ENCODE assay signal across 31 cellular contexts in the genomic region with DNA sequence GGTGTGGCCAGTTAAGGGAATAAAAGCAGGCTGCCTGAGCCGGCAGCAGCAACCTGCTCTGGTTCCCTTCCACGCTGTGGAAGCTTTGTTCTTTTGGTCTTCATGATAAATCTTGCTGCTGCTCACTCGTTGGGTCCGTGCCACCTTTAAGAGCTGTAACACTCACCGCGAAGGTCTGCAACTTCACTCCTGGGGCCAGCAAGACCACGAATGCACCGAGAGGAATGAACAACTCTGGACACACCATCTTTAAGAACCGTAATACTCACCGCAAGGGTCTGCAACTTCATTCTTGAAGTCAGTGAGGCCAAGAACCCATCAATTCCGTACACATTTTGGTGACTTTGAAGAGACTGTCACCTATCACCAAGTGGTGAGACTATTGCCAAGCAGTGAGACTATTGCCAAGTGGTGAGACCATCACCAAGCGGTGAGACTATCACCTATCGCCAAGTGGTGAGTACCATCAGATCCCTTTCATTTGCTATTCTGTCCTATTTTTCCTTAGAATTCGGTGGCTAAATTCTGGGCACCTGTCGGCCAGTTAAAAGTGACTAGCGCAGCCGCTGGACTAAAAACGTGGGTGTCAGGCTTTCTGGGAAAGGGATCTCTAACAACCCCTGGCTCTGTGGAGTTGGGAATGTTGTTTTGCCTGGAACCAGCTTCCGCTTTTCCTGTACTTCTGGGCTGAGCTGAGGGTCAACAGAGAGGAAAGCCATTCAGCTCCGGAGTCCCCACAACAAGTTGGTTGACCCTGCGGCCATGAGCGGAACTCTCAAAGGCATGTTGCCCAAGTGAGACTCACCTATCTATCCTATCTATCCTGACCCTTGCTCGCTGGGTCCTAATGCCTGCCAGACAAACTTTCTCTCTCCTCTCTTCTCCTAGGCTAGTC. TPM values are rescaled to one million over a fixed set of nuclear protein-coding genes. Genes with fewer than 3 reads are reported as not detected.
DNase-seq lines count a peak whose midpoint lies in the region; ATAC-seq and TF ChIP-seq lines count a peak whose summit lies in the region.
"Had no signal": no experiment of that assay in that cellular context is flagged by ENCODE, and none has a peak within 500 bp of the region (broad histone marks: within the 10 kb centered on the region; RNA-seq: fewer than 3 reads in every experiment).

A gene with protein sequence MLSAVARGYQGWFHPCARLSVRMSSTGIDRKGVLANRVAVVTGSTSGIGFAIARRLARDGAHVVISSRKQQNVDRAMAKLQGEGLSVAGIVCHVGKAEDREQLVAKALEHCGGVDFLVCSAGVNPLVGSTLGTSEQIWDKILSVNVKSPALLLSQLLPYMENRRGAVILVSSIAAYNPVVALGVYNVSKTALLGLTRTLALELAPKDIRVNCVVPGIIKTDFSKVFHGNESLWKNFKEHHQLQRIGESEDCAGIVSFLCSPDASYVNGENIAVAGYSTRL (plus strand): TSS at position 48 of the 895 bp plus-strand sequence. CDS start 2,501 bp downstream, outside the sequence.

- no peak within 1 kb of the TSS for H3K18ac ChIP-seq in mesenchymal stem cell (ENCODE audit: low read depth in 1 of 2, low read length in 2 of 2)

- no peak within 1 kb of the TSS for H2BK12ac ChIP-seq in mesenchymal stem cell (ENCODE audit: low read length in 2 of 2)

- H3K9me2 ChIP-seq in OCI-LY7 (ENCODE audit: insufficient read depth, low read length), result no peaks in the 10 kb centered on the region
- H3K9me2 ChIP-seq: SK-N-SH had no signal

- CTCF ChIA-PET in activated CD8-positive, alpha-beta T cell treated with anti-CD3 and anti-CD28 coated beads for 36 hours (lab: Charles Lee), result interaction anchor here (1.3 kb wide), 1 partner anchor 48 kb away, joined by 4 read pairs; no protein-coding TSS in a partner anchor
- CTCF ChIA-PET in activated CD8-positive, alpha-beta T cell treated with anti-CD3 and anti-CD28 coated beads, Interleukin-2, amount 10 ng/mL, durations not matched to agents 7 days and 5 days (lab: Charles Lee), result interaction anchor here (1.2 to 7.0 kb wide), 2 partner anchors 47 to 317 kb away, joined by 3 to 110 read pairs; no protein-coding TSS in a partner anchor
- CTCF ChIA-PET in OCI-LY7 (lab: Charles Lee; ENCODE audit: unreplicated experiment), result no interaction called here

- no TSS peak for BruUV-seq in OCI-LY7 (replicated peaks; lab: Mats Ljungman, UMichigan)

- H3K79me2 ChIP-seq in OCI-LY7 (ENCODE audit: insufficient read depth, low read depth, low read length), result no peaks in the 10 kb centered on the region

- H3K27me3 Mint-ChIP-seq in activated CD8-positive, alpha-beta T cell treated with anti-CD3 and anti-CD28 coated beads for 36 hours, result no peaks in the 10 kb centered on the region
- peaks cover 5% of the 10 kb centered on the region for H3K27me3 Mint-ChIP-seq in activated CD8-positive, alpha-beta T cell treated with anti-CD3 and anti-CD28 coated beads, Interleukin-2, amount 10 ng/mL, durations not matched to agents 7 days and 5 days (ENCODE audit: low read depth)
- peaks cover 5% of the 10 kb centered on the region for H3K27me3 Mint-ChIP-seq in glutamatergic neuron (ENCODE audit: unreplicated experiment)
- H3K27me3 Mint-ChIP-seq: CD4-positive, alpha-beta T cell; effector memory CD8-positive, alpha-beta T cell; stimulated activated naive CD8-positive, alpha-beta T cell treated with anti-CD3 and anti-CD28 coated beads, Interleukin-15, Interleukin-2, amounts not matched to agents 100 ng/mL and 50 ng/mL, for 24 hours had no signal

- no peak within 1 kb of the TSS for H3K9ac ChIP-seq in mesenchymal stem cell (ENCODE audit: low read length)
- H3K9ac ChIP-seq: SK-N-SH had no signal

- no peak within 1 kb of the TSS for H2AFZ ChIP-seq in OCI-LY7 (ENCODE audit: low read length)
- H2AFZ ChIP-seq in mesenchymal stem cell (ENCODE audit: low read depth, low read length), result no peak within 1 kb of the TSS

- POLR2A ChIA-PET in activated CD8-positive, alpha-beta T cell treated with anti-CD3 and anti-CD28 coated beads for 36 hours (lab: Charles Lee), result no interaction called here
- POLR2A ChIA-PET in activated CD8-positive, alpha-beta T cell treated with anti-CD3 and anti-CD28 coated beads, Interleukin-2, amount 10 ng/mL, durations not matched to agents 7 days and 5 days (lab: Charles Lee), result no interaction called here
- POLR2A ChIA-PET in OCI-LY7 (lab: Charles Lee), result no interaction called here

- no peak within 1 kb of the TSS for H3K27ac ChIP-seq in OCI-LY7 (ENCODE audit: low read depth, low read length, poor library complexity, severe bottlenecking)
- peak within 1 kb of the TSS in 2 of 8 donors; percentile 2 to 25 for H3K27ac ChIP-seq in spleen
- H3K27ac ChIP-seq in mesenchymal stem cell (ENCODE audit: low read length, poor library complexity, severe bottlenecking), result no peak within 1 kb of the TSS
- H3K27ac ChIP-seq: cardiac muscle cell, colonic mucosa, heart left ventricle, neutrophil, psoas muscle, thoracic aorta, VCaP had no signal

- intact Hi-C loops in activated CD8-positive, alpha-beta T cell treated with anti-CD3 and anti-CD28 coated beads for 36 hours (cut with micrococcal nuclease), result loop anchor here (10.0 kb wide), 1 partner anchor 278 kb away; no protein-coding TSS in a partner anchor
- intact Hi-C loops in OCI-LY7 (cut with micrococcal nuclease; ENCODE audit: unreplicated experiment) (loop anchor here (10.0 kb wide), 1 partner anchor 288 kb away; no protein-coding TSS in a partner anchor), spleen (cut with DNase I; ENCODE audit: low total_unique reads) (no loop called here)

- no peaks in the 10 kb centered on the region for H4K20me1 ChIP-seq in OCI-LY7 (ENCODE audit: insufficient read depth, low read length)

- H3K4me3 Mint-ChIP-seq in activated CD8-positive, alpha-beta T cell treated with anti-CD3 and anti-CD28 coated beads for 36 hours, result no peak within 1 kb of the TSS
- H3K4me3 Mint-ChIP-seq in activated CD8-positive, alpha-beta T cell treated with anti-CD3 and anti-CD28 coated beads, Interleukin-2, amount 10 ng/mL, durations not matched to agents 7 days and 5 days, result no peak within 1 kb of the TSS
- H3K4me3 Mint-ChIP-seq in glutamatergic neuron (ENCODE audit: unreplicated experiment), result no peak within 1 kb of the TSS
- H3K4me3 Mint-ChIP-seq: activated CD4-positive, alpha-beta T cell treated with anti-CD3 and anti-CD28 coated beads, Interleukin-2, amount 10 ng/mL, durations not matched to agents 7 days and 5 days; activated T-helper 1 cell treated with anti-CD3 and anti-CD28 coated beads, Interleukin-12 subunit alpha, Interleukin-12 subunit beta, Interleukin-2, Interleukin-4 antibody, amounts not matched to agents 30 ng/mL and 10 ng/mL and 1 ng/mL, durations not matched to agents 14 hours and 24 hours and 36 hours; CD4-positive, alpha-beta T cell; effector memory CD8-positive, alpha-beta T cell; memory B cell; stimulated activated naive CD8-positive, alpha-beta T cell treated with anti-CD3 and anti-CD28 coated beads, Interleukin-15, Interleukin-2, amounts not matched to agents 100 ng/mL and 50 ng/mL, for 24 hours; T-helper 17 cell had no signal

- no peak within 1 kb of the TSS for H3K27ac Mint-ChIP-seq in activated CD8-positive, alpha-beta T cell treated with anti-CD3 and anti-CD28 coated beads for 36 hours
- H3K27ac Mint-ChIP-seq in activated CD8-positive, alpha-beta T cell treated with anti-CD3 and anti-CD28 coated beads, Interleukin-2, amount 10 ng/mL, durations not matched to agents 7 days and 5 days, result no peak within 1 kb of the TSS
- peak within 1 kb of the TSS; percentile 17 for H3K27ac Mint-ChIP-seq in glutamatergic neuron (ENCODE audit: unreplicated experiment)
- H3K27ac Mint-ChIP-seq: activated CD4-positive, alpha-beta T cell treated with anti-CD3 and anti-CD28 coated beads, Interleukin-2, amount 10 ng/mL, durations not matched to agents 7 days and 5 days; activated T-helper 1 cell treated with anti-CD3 and anti-CD28 coated beads, Interleukin-12 subunit alpha, Interleukin-12 subunit beta, Interleukin-2, Interleukin-4 antibody, amounts not matched to agents 30 ng/mL and 10 ng/mL and 1 ng/mL, durations not matched to agents 14 hours and 24 hours and 36 hours; CD4-positive, alpha-beta T cell; effector memory CD8-positive, alpha-beta T cell; memory B cell; stimulated activated naive CD8-positive, alpha-beta T cell treated with anti-CD3 and anti-CD28 coated beads, Interleukin-15, Interleukin-2, amounts not matched to agents 100 ng/mL and 50 ng/mL, for 24 hours; T-helper 17 cell had no signal

- no peak within 1 kb of the TSS for H3K14ac ChIP-seq in mesenchymal stem cell (ENCODE audit: low read length in 2 of 2)

- H3K4me3 ChIP-seq in OCI-LY7 (ENCODE audit: low read depth, low read length, poor library complexity, severe bottlenecking) (no peak within 1 kb of the TSS), spleen (peak within 1 kb of the TSS in 2 of 8 donors; percentile 5 to 13), mesenchymal stem cell (ENCODE audit: insufficient read depth in 1 of 2, low read depth in 1 of 2, low read length in 2 of 2) (no peak within 1 kb of the TSS)
- H3K4me3 ChIP-seq: cardiac muscle cell, colonic mucosa, heart left ventricle, psoas muscle, thoracic aorta had no signal

- no peak within 1 kb of the TSS for H2AK5ac ChIP-seq in mesenchymal stem cell (ENCODE audit: low read length, severe bottlenecking)

- H3K4me2 ChIP-seq in OCI-LY7 (ENCODE audit: low read length) (no peak within 1 kb of the TSS), mesenchymal stem cell (ENCODE audit: low read length, poor library complexity, severe bottlenecking) (no peak within 1 kb of the TSS)
- H3K4me2 ChIP-seq: SK-N-SH had no signal

- no peak for ATAC-seq in activated CD8-positive, alpha-beta T cell treated with anti-CD3 and anti-CD28 coated beads for 36 hours
- ATAC-seq in activated CD8-positive, alpha-beta T cell treated with anti-CD3 and anti-CD28 coated beads, Interleukin-2, amount 10 ng/mL, durations not matched to agents 7 days and 5 days, result no peak
- ATAC-seq: effector memory CD8-positive, alpha-beta T cell; heart left ventricle; left cardiac atrium; psoas muscle; T-helper 17 cell had no signal

- no peak for TF ChIP-seq CTCF in activated CD8-positive, alpha-beta T cell treated with anti-CD3 and anti-CD28 coated beads for 36 hours (IDR thresholded peaks at IDR 0.05)
- TF ChIP-seq CTCF in OCI-LY7 (conservative IDR thresholded peaks at IDR 0.05; ENCODE audit: low read length) (no peak), glutamatergic neuron (IDR thresholded peaks at IDR 0.05; ENCODE audit: partially characterized antibody, unreplicated experiment) (no peak), spleen (IDR thresholded peaks at IDR 0.05 in 8 of 11, conservative IDR thresholded peaks at IDR 0.05 in 3 of 11) (no peak)

- no peak within 1 kb of the TSS for H3K4ac ChIP-seq in mesenchymal stem cell (ENCODE audit: low read depth in 1 of 2, low read length in 2 of 2)

- no peak within 1 kb of the TSS for H2BK5ac ChIP-seq in mesenchymal stem cell (ENCODE audit: low read depth, low read length, poor library complexity, severe bottlenecking)

- peaks cover 4% of the 10 kb centered on the region for H3K4me1 Mint-ChIP-seq in activated CD8-positive, alpha-beta T cell treated with anti-CD3 and anti-CD28 coated beads for 36 hours (ENCODE audit: low read depth)
- peaks cover 8% of the 10 kb centered on the region for H3K4me1 Mint-ChIP-seq in activated CD8-positive, alpha-beta T cell treated with anti-CD3 and anti-CD28 coated beads, Interleukin-2, amount 10 ng/mL, durations not matched to agents 7 days and 5 days (ENCODE audit: low read depth)
- peaks cover 15% of the 10 kb centered on the region for H3K4me1 Mint-ChIP-seq in glutamatergic neuron (ENCODE audit: low read depth, unreplicated experiment)

- no peak within 1 kb of the TSS for H4K91ac ChIP-seq in mesenchymal stem cell (ENCODE audit: low read length)

- 80 to 88% (median 84%) methylated on average over 23 of the region's 23 CpGs for WGBS in spleen, 5 donors
- 84% methylated on average over 22 of the region's 23 CpGs for WGBS in mesenchymal stem cell

- no peaks in the 10 kb centered on the region for H3K36me3 Mint-ChIP-seq in activated CD8-positive, alpha-beta T cell treated with anti-CD3 and anti-CD28 coated beads for 36 hours (ENCODE audit: low read depth)
- H3K36me3 Mint-ChIP-seq in activated CD8-positive, alpha-beta T cell treated with anti-CD3 and anti-CD28 coated beads, Interleukin-2, amount 10 ng/mL, durations not matched to agents 7 days and 5 days (ENCODE audit: low read depth), result no peaks in the 10 kb centered on the region
- H3K36me3 Mint-ChIP-seq in glutamatergic neuron (ENCODE audit: unreplicated experiment), result no peaks in the 10 kb centered on the region

- H3K36me3 ChIP-seq in OCI-LY7 (ENCODE audit: insufficient read depth, low read length) (no peaks in the 10 kb centered on the region), spleen (no peaks in the 10 kb centered on the region), mesenchymal stem cell (ENCODE audit: control insufficient read depth in 1 of 2, insufficient read depth in 2 of 2, low read depth in 1 of 2, low read length in 2 of 2) (no peaks in the 10 kb centered on the region)
- H3K36me3 ChIP-seq: cardiac muscle cell, colonic mucosa, heart left ventricle, neutrophil, thoracic aorta had no signal

- no peak for TF ChIP-seq POLR2A in spleen (IDR thresholded peaks at IDR 0.05)

- H3K23ac ChIP-seq in mesenchymal stem cell (ENCODE audit: low read length in 2 of 2), result no peak within 1 kb of the TSS

- H3K9me3 Mint-ChIP-seq in activated CD8-positive, alpha-beta T cell treated with anti-CD3 and anti-CD28 coated beads for 36 hours, result no peaks in the 10 kb centered on the region
- no peaks in the 10 kb centered on the region for H3K9me3 Mint-ChIP-seq in activated CD8-positive, alpha-beta T cell treated with anti-CD3 and anti-CD28 coated beads, Interleukin-2, amount 10 ng/mL, durations not matched to agents 7 days and 5 days (ENCODE audit: insufficient read depth)
- peaks cover 10% of the 10 kb centered on the region for H3K9me3 Mint-ChIP-seq in glutamatergic neuron (ENCODE audit: unreplicated experiment)
- H3K9me3 Mint-ChIP-seq: activated CD4-positive, alpha-beta T cell treated with anti-CD3 and anti-CD28 coated beads, Interleukin-2, amount 10 ng/mL, durations not matched to agents 7 days and 5 days; activated T-helper 1 cell treated with anti-CD3 and anti-CD28 coated beads, Interleukin-12 subunit alpha, Interleukin-12 subunit beta, Interleukin-2, Interleukin-4 antibody, amounts not matched to agents 30 ng/mL and 10 ng/mL and 1 ng/mL, durations not matched to agents 14 hours and 24 hours and 36 hours; CD4-positive, alpha-beta T cell; effector memory CD8-positive, alpha-beta T cell; stimulated activated naive CD8-positive, alpha-beta T cell treated with anti-CD3 and anti-CD28 coated beads, Interleukin-15, Interleukin-2, amounts not matched to agents 100 ng/mL and 50 ng/mL, for 24 hours had no signal

- no peaks in the 10 kb centered on the region for H3K79me1 ChIP-seq in mesenchymal stem cell (replicated peaks; ENCODE audit: low read length, poor library complexity, severe bottlenecking)

- H2BK15ac ChIP-seq in mesenchymal stem cell (ENCODE audit: low read depth, poor library complexity, severe bottlenecking), result no peak within 1 kb of the TSS

- H4K8ac ChIP-seq in mesenchymal stem cell (ENCODE audit: low read length), result no peak within 1 kb of the TSS

- no peaks in the 10 kb centered on the region for H3K9me3 ChIP-seq in OCI-LY7 (ENCODE audit: low read length)
- H3K9me3 ChIP-seq in spleen, result peaks cover 0 to 12% (median 4%) of the 10 kb centered on the region in 8 donors
- no peaks in the 10 kb centered on the region for H3K9me3 ChIP-seq in mesenchymal stem cell (ENCODE audit: control insufficient read depth, low read length)
- H3K9me3 ChIP-seq: colonic mucosa, neutrophil, psoas muscle, SK-N-SH, thoracic aorta had no signal

- no peak within 1 kb of the TSS for H2BK120ac ChIP-seq in mesenchymal stem cell (ENCODE audit: low read depth, low read length)

- DNase-seq in activated CD8-positive, alpha-beta T cell treated with anti-CD3 and anti-CD28 coated beads for 36 hours, result peak; percentile 16
- no peak for DNase-seq in activated CD8-positive, alpha-beta T cell treated with anti-CD3 and anti-CD28 coated beads, Interleukin-2, amount 10 ng/mL, durations not matched to agents 7 days and 5 days
- DNase-seq in OCI-LY7 (ENCODE audit: low spot score) (peak; percentile 5), glutamatergic neuron (no peak), spleen (no peak), mesenchymal stem cell (no peak), iPS-NIHi7 (ENCODE audit: extremely low spot score) (no peak)
- no peak for DNase-seq in activated CD8-positive, alpha-beta memory T cell treated with anti-CD3 and anti-CD28 coated beads for 24 hours
- DNase-seq: activated CD4-positive, alpha-beta T cell treated with anti-CD3 and anti-CD28 coated beads, Interleukin-2, amount 10 ng/mL, durations not matched to agents 7 days and 5 days; activated naive CD4-positive, alpha-beta T cell treated with anti-CD3 and anti-CD28 coated beads, Interleukin-2, amount 50 U/mL, for 16 hours; anterior cingulate cortex; CD4-positive, alpha-beta T cell; colonic mucosa; effector memory CD8-positive, alpha-beta T cell; heart left ventricle; left cardiac atrium; MM.1S; NCI-H1417; NCI-H2029 treated with DMSO at 0.1 percent for 48 hours; NCI-H2227 treated with DMSO at 0.1 percent for 48 hours; NCI-H82; psoas muscle; SK-N-SH; T-helper 17 cell had no signal

- no peaks in the 10 kb centered on the region for H3K27me3 ChIP-seq in spleen (replicated peaks in 1 of 7)
- peaks cover 7 to 9% of the 10 kb centered on the region in 2 experiments for H3K27me3 ChIP-seq in mesenchymal stem cell (ENCODE audit: control insufficient read depth in 1 of 2, insufficient read depth in 1 of 2, low read length in 2 of 2)
- H3K27me3 ChIP-seq: cardiac muscle cell, colonic mucosa, heart left ventricle had no signal

- H3K4me1 ChIP-seq in OCI-LY7 (ENCODE audit: insufficient read depth, low read length, poor library complexity, severe bottlenecking) (no peaks in the 10 kb centered on the region), spleen (peaks cover 22 to 50% (median 39%) of the 10 kb centered on the region in 6 donors), mesenchymal stem cell (ENCODE audit: control insufficient read depth, insufficient read depth, low read depth, low read length) (peaks cover 4% of the 10 kb centered on the region)
- H3K4me1 ChIP-seq: colonic mucosa, psoas muscle had no signal

RNA-seq across cellular contexts. Expression of the gene that starts here (rescaled TPM):
- total RNA-seq in activated CD8-positive, alpha-beta T cell treated with anti-CD3 and anti-CD28 coated beads for 36 hours, result 1 to 10 TPM; 3.3 to 3.5 TPM
- total RNA-seq in activated CD8-positive, alpha-beta T cell treated with anti-CD3 and anti-CD28 coated beads, Interleukin-2, amount 10 ng/mL, durations not matched to agents 7 days and 5 days, result under 1 TPM; 0.24 to 0.44 TPM
- total RNA-seq in OCI-LY7 (2014; rRNA removed; shearing (Covaris generic)), result not detected in 2 replicates
- not detected in 2 replicates for total RNA-seq in OCI-LY7 (2022)
- total RNA-seq in glutamatergic neuron (ENCODE audit: unreplicated experiment), result 0.42 TPM
- 10 to 100 TPM in 6 of 7 donors, 1 to 10 TPM in 1; 3.3 to 30.6 (median 14.5) TPM for total RNA-seq in spleen
- polyA plus RNA-seq in spleen, result 10 to 100 TPM in 2 of 3 donors, 1 to 10 TPM in 1; 8.3 to 17.1 (median 13.7) TPM
- polyA plus RNA-seq in mesenchymal stem cell (2013, experiment 1 of 2), result 0.08 TPM
- polyA plus RNA-seq in mesenchymal stem cell (2013, experiment 2 of 2), result 0.07 TPM
- total RNA-seq: cardiac muscle cell, left cardiac atrium, T-helper 17 cell, thoracic aorta had no signal

Comparison
In these comparisons a context has a peak if more than half of its experiments do, and no peak if none do; other contexts are left out.
1. Peak in DNase-seq in OCI-LY7; RNA of the gene not detected or under 1 TPM.